Comparison of ENCODE assay signal across 8 cellular contexts in genomic region chr9:96502834-96503748, GRCh38. TPM values are rescaled to one million over a fixed set of nuclear protein-coding genes. Genes with fewer than 3 reads are reported as not detected.
A peak's percentile ranks its signal among the peaks of the same experiment; 100 is the strongest.
DNase-seq lines count a peak whose midpoint lies in the region; ATAC-seq, FAIRE-seq and TF ChIP-seq lines count a peak whose summit lies in the region.
"Not testable (repeated sequence)": the region's sequence is repeated elsewhere in the genome, so short reads cannot be mapped to it uniquely, and the experiment has no call there.

No MANE protein-coding gene starts in this region.

- not testable (repeated sequence) for H2BK20ac ChIP-seq in H9 (ENCODE audit: low read depth, low read length, poor library complexity, severe bottlenecking)

- H2BK15ac ChIP-seq in H9 (ENCODE audit: low read depth, low read length): not testable (repeated sequence)

- not testable (repeated sequence) for H3K4me3 Mint-ChIP-seq in H9

- H3T11ph ChIP-seq in H9 (ENCODE audit: low read length): not testable (repeated sequence)

- H3K4me1 Mint-ChIP-seq in H9: peaks cover 32 to 38% of the 10 kb centered on the region in 2 experiments

- peaks cover 14% of the 10 kb centered on the region for H3K4me1 ChIP-seq in ACC112 (ENCODE audit: control insufficient read depth, insufficient read depth, low read length, unreplicated experiment)
- not testable (repeated sequence) for H3K4me1 ChIP-seq in H9 (ENCODE audit: insufficient read depth, low read length); psoas muscle

- H3K79me2 ChIP-seq in ACC112 (ENCODE audit: control insufficient read depth, insufficient read depth, low read length, unreplicated experiment); H9 (ENCODE audit: insufficient read depth, low read length): not testable (repeated sequence)

- H3K4ac ChIP-seq in H9 (ENCODE audit: low read depth, low read length): not testable (repeated sequence)

- not testable (repeated sequence) for H2BK120ac ChIP-seq in H9 (ENCODE audit: low read depth, low read length, poor library complexity, severe bottlenecking)

- not testable (repeated sequence) for H4K91ac ChIP-seq in H9 (ENCODE audit: insufficient read length, low read depth, low read length)

- not testable (repeated sequence) for H3K27me3 ChIP-seq in ACC112 (ENCODE audit: insufficient read depth, low read length); H9 (ENCODE audit: insufficient read depth, low read length); bronchial epithelial cell (ENCODE audit: control insufficient read depth, insufficient read depth, low read length); psoas muscle (ENCODE audit: insufficient read depth in 3 of 3, low read length in 2 of 3)

- H4K20me1 ChIP-seq in H9 (ENCODE audit: control insufficient read depth, insufficient read depth, insufficient read length): not testable (repeated sequence)

- not testable (repeated sequence) for H2AFZ ChIP-seq in ACC112 (ENCODE audit: low read length, unreplicated experiment); H9 (ENCODE audit: low read length)

- H2BK12ac ChIP-seq in H9 (ENCODE audit: insufficient read length, low read depth, low read length): not testable (repeated sequence)

- H2BK5ac ChIP-seq in H9 (ENCODE audit: insufficient read length, low read length): not testable (repeated sequence)

- not testable (repeated sequence) for H3K4me2 ChIP-seq in H9 (ENCODE audit: insufficient read depth, insufficient read length, low read length)

- not testable (repeated sequence) for H4K8ac ChIP-seq in H9 (replicated peaks; ENCODE audit: insufficient read length, low read depth, low read length)

- peak overlapping the region in 2 of 3 experiments; percentile 7 to 21; a peak in 1 of 7 replicates for H3K27ac Mint-ChIP-seq in H9

- not testable (repeated sequence) for H3K9me3 Mint-ChIP-seq in H9

- H3K56ac ChIP-seq in H9 (ENCODE audit: insufficient read length, low read depth, low read length): not testable (repeated sequence)

- TF ChIP-seq CTCF in H9 (conservative IDR thresholded peaks at IDR 0.05); bronchial epithelial cell (IDR thresholded peaks at IDR 0.05; ENCODE audit: insufficient read depth, low read length, severe bottlenecking); fibroblast of mammary gland (conservative IDR thresholded peaks at IDR 0.05; ENCODE audit: control insufficient read depth, insufficient read depth, low read depth, low read length); psoas muscle (IDR thresholded peaks at IDR 0.05): not testable (repeated sequence)

- intact Hi-C loops in left ventricle myocardium superior (cut with micrococcal nuclease); psoas muscle (cut with DNase I): not testable (repeated sequence)

- not testable (repeated sequence) for H3K23me2 ChIP-seq in H9 (ENCODE audit: insufficient read length, low read depth, low read length, poor library complexity, severe bottlenecking)

- not testable (repeated sequence) for H2AK5ac ChIP-seq in H9 (ENCODE audit: insufficient read length, low read length)

- not testable (repeated sequence) for H3K14ac ChIP-seq in H9 (ENCODE audit: insufficient read depth, low read length)

- not testable (repeated sequence) for H3K9me3 ChIP-seq in H9 (ENCODE audit: control insufficient read depth, low read depth, low read length); psoas muscle

- not testable (repeated sequence) for H3K36me3 Mint-ChIP-seq in H9 (ENCODE audit: insufficient read depth in 1 of 3, low read depth in 3 of 3)

- not testable (repeated sequence) for H3K18ac ChIP-seq in H9 (ENCODE audit: insufficient read length, low read depth, low read length)

- ATAC-seq in SK-N-SH treated with all-trans-retinoic acid at 6 μM for 48 hours (peak; percentile 64), left ventricle myocardium superior (peak; percentile 44), psoas muscle (peak in 2 of 4 donors; percentile 17 to 43)

- H3K27ac ChIP-seq in ACC112 (ENCODE audit: low read depth, low read length) (peak overlapping the region; percentile 4; the same call in 1 of the 2 replicates), psoas muscle (peak overlapping the region; percentile 33), substantia nigra (ENCODE audit: low read depth, low read length, poor library complexity, severe bottlenecking) (peak overlapping the region; percentile 96)
- not testable (repeated sequence) for H3K27ac ChIP-seq in H9 (ENCODE audit: insufficient read length, low read depth, low read length)

- not testable (repeated sequence) for H3K9ac ChIP-seq in H9 (ENCODE audit: extremely low read depth, insufficient read length, low read length)

- not testable (repeated sequence) for H3K36me3 ChIP-seq in ACC112 (ENCODE audit: insufficient read depth, low read length); bronchial epithelial cell (ENCODE audit: control insufficient read depth, insufficient read depth, low read length); psoas muscle (ENCODE audit: insufficient read depth in 1 of 2, low read depth in 1 of 2)

- not testable (repeated sequence) for H4K5ac ChIP-seq in H9 (ENCODE audit: insufficient read length, low read depth, low read length)

- H3K79me1 ChIP-seq in H9 (ENCODE audit: insufficient read depth, low read depth, low read length, poor library complexity, severe bottlenecking): not testable (repeated sequence)

- not testable (repeated sequence) for H3K27me3 Mint-ChIP-seq in H9 (ENCODE audit: low read depth)

- FAIRE-seq in bronchial epithelial cell (lab: Jason Lieb, UNC): peak; percentile 36

- WGBS in H9 (ENCODE audit: extremely low coverage, insufficient read length, low lambda C conversion rate): no CpG with 5 or more reads among the region's 2 CpGs
- 37 to 67% (median 42%) methylated on average over 2 of the region's 2 CpGs for WGBS in psoas muscle, 3 donors

- H3K23ac ChIP-seq in H9 (ENCODE audit: insufficient read length, low read depth, low read length): not testable (repeated sequence)

- H3K4me3 ChIP-seq in ACC112 (ENCODE audit: low read depth, low read length); bronchial epithelial cell (ENCODE audit: low read depth, low read length); fibroblast of mammary gland (ENCODE audit: control insufficient read depth, low read depth, low read length); psoas muscle: not testable (repeated sequence)

- DNase-seq in H9; left ventricle myocardium superior; substantia nigra (lab: John Stamatoyannopoulos, UW): not testable (repeated sequence)
- DNase-seq in bronchial epithelial cell (ENCODE audit: low read depth) (peak; percentile 17), fibroblast of mammary gland (ENCODE audit: low read depth) (peak; percentile 70), psoas muscle (peak in 1 of 2 donors; percentile 32)

RNA-seq across cellular contexts. Expression of gene HABP4, which starts 53.1 kb away (rescaled TPM):
- total RNA-seq in H9 (2021) (6.8 and 7.5 TPM in 2 replicates), bronchial epithelial cell (6.6 and 7.0 TPM in 2 replicates), left ventricle myocardium superior (22.7 TPM), psoas muscle (10 to 100 TPM in 2 of 4 donors, 1 to 10 TPM in 2; 6.4 to 14.4 (median 10.0) TPM)
- polyA plus RNA-seq in psoas muscle: 10 to 100 TPM in 1 of 3 donors, 1 to 10 TPM in 2; 8.7 to 13.6 (median 9.3) TPM
